Comparison of ENCODE assay signal across 25 cellular contexts in genomic region chr5:59992206-59992605, GRCh38.
"Had no signal": no experiment of that assay in that cellular context is flagged by ENCODE, and none has a peak within 500 bp of the region (broad histone marks: within the 10 kb centered on the region; RNA-seq: fewer than 3 reads in every experiment).

No MANE protein-coding gene starts in this region.

- H3K27me3 ChIP-seq: MG63, SJSA1 had no signal

- DNase-seq: IMR-90, Karpas-422, KG1, MG63, NCI-H1092, NCI-H1105 treated with DMSO at 0.1 percent for 48 hours, NCI-H1417 treated with DMSO at 0.1 percent for 48 hours, NCI-H146, NCI-H1694 treated with DMSO at 0.1 percent for 48 hours, NCI-H1930, NCI-H2081, NCI-H2107, NCI-H2227 treated with DMSO at 0.1 percent for 48 hours, NCI-H524, NCI-H69, NCI-H774, Right ventricle myocardium superior, RPMI8226, SIG-M5, SK-N-SH, SW 1271 had no signal

- ATAC-seq: HepG2 had no signal

- H3K4me1 ChIP-seq: SJSA1 had no signal

- H3K36me3 ChIP-seq: MG63, SJSA1 had no signal

- H3K9ac ChIP-seq: SK-N-SH had no signal

- H3K4me3 ChIP-seq: MG63, SJSA1 had no signal

- FAIRE-seq: HepG2, RCC 7860 had no signal

- H3K9me3 ChIP-seq: MG63, SJSA1, SK-N-SH had no signal

- H3K27ac ChIP-seq: HL-60, SJSA1 had no signal

- H3K4me2 ChIP-seq: SK-N-SH had no signal
